Comparison of ENCODE assay signal across 18 cellular contexts in the genomic region with DNA sequence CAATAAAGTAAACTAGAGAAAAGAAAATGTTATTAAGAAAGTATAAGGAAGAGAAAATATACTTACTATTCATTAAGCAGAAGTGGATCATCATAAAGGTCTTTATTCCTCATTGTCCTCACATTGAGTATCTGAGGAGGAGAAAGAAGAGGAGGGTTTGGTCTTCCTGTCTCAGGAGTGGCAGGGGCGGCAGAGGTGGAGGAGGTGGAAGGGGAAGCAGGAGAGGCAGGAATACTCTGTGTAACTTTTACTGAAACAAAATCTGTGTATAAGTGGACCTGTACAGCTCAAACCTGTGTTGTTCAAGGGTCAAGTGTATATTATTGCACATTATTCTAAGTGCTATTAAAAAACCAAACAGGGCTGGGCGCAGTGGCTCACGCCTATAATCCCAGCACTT. TPM values are rescaled to one million over a fixed set of nuclear protein-coding genes. Genes with fewer than 3 reads are reported as not detected.
DNase-seq lines count a peak whose midpoint lies in the region; ATAC-seq and TF ChIP-seq lines count a peak whose summit lies in the region.
"Had no signal": no experiment of that assay in that cellular context is flagged by ENCODE, and none has a peak within 500 bp of the region (broad histone marks: within the 10 kb centered on the region; RNA-seq: fewer than 3 reads in every experiment).

No MANE protein-coding gene starts in this region.

- no peak overlapping the region for H3K9ac ChIP-seq in SK-N-MC (ENCODE audit: insufficient read length)
- no peak overlapping the region for H3K9ac ChIP-seq in mucosa of rectum (ENCODE audit: low read depth in 1 of 2, low read length in 2 of 2)
- no peak overlapping the region for H3K9ac ChIP-seq in GM23248

- no peak for TF ChIP-seq CTCF in transverse colon (IDR thresholded peaks at IDR 0.05)

- H3K4me1 ChIP-seq in mucosa of rectum (ENCODE audit: control insufficient read depth in 2 of 2, insufficient read depth in 2 of 2, low read length in 2 of 2) (peaks cover 3 to 23% of the 10 kb centered on the region in 2 donors), transverse colon (peaks cover 0 to 25% (median 12%) of the 10 kb centered on the region in 4 donors), GM23248 (ENCODE audit: insufficient read depth) (0 out of 2 replicates have a peak, but pooled peaks cover under 1% of the 10 kb centered on the region)

- no peak for TF ChIP-seq EP300 in transverse colon (IDR thresholded peaks at IDR 0.05; ENCODE audit: low read depth)

- H3K4me2 ChIP-seq in GM23248 (ENCODE audit: unreplicated experiment) = no peak overlapping the region

- no peak for TF ChIP-seq POLR2A in transverse colon (IDR thresholded peaks at IDR 0.05)

- peak overlapping the region; percentile 42 for H3K27ac Mint-ChIP-seq in activated naive CD8-positive, alpha-beta T cell
- H3K27ac Mint-ChIP-seq in activated naive CD8-positive, alpha-beta T cell treated with anti-CD3 and anti-CD28 coated beads, Interleukin-2, amount 50 U/mL, for 24 hours = no peak overlapping the region
- H3K27ac Mint-ChIP-seq: HFFc6 had no signal

- H3K36me3 ChIP-seq in SK-N-MC (ENCODE audit: insufficient read depth, low read length) = no peaks in the 10 kb centered on the region
- no peaks in the 10 kb centered on the region for H3K36me3 ChIP-seq in mucosa of rectum (ENCODE audit: control insufficient read depth in 2 of 2, insufficient read depth in 2 of 2, low read length in 2 of 2)
- H3K36me3 ChIP-seq in transverse colon = no peaks in the 10 kb centered on the region
- H3K36me3 ChIP-seq in GM23248 (ENCODE audit: low read depth) = no peaks in the 10 kb centered on the region

- peaks cover 3% of the 10 kb centered on the region; the same call in 1 of the 2 replicates for H3F3A ChIP-seq in GM23248 (ENCODE audit: insufficient read depth)

- in situ Hi-C loops in transverse colon (cut with MboI; ENCODE audit: low pct_ligation_motif_present in 1 of 4, low pct_unique_long_range_greater_than_20kb in 1 of 4, low sequenced_read_pairs in 3 of 4) = loop anchor here in 1 of 4 donors (10.0 kb wide), 1 partner anchor 64 kb away; the partner anchor contains the start of gene CCDC7
- in situ Hi-C loops in GM23248 (cut with MboI) = no loop called here

- intact Hi-C loops in transverse colon (cut with DNase I; ENCODE audit: low total_unique reads) = loop anchor here (10.0 kb wide), 1 partner anchor 64 kb away; the partner anchor contains the start of gene CCDC7

- H3K36me3 Mint-ChIP-seq in activated naive CD8-positive, alpha-beta T cell = no peaks in the 10 kb centered on the region
- H3K36me3 Mint-ChIP-seq in activated naive CD8-positive, alpha-beta T cell treated with anti-CD3 and anti-CD28 coated beads, Interleukin-2, amount 50 U/mL, for 24 hours (ENCODE audit: low read depth) = no peaks in the 10 kb centered on the region

- H2AFZ ChIP-seq in GM23248 = no peak overlapping the region

- no peaks in the 10 kb centered on the region for H3K9me2 ChIP-seq in GM23248 (ENCODE audit: insufficient read depth)

- H3K4me1 Mint-ChIP-seq in activated naive CD8-positive, alpha-beta T cell (ENCODE audit: low read depth) = peaks cover 6% of the 10 kb centered on the region
- peaks cover 14% of the 10 kb centered on the region for H3K4me1 Mint-ChIP-seq in activated naive CD8-positive, alpha-beta T cell treated with anti-CD3 and anti-CD28 coated beads, Interleukin-2, amount 50 U/mL, for 24 hours

- 54 to 67% methylated on average over 1 to 3 of the region's 3 CpGs for WGBS in transverse colon (ENCODE audit: low coverage in 1 of 2), 2 donors
- 94 to 97% methylated on average over 3 of the region's 3 CpGs for WGBS in GM23248 (ENCODE audit: low coverage in 1 of 2, low lambda C conversion rate in 2 of 2, missing lambda C conversion rate in 2 of 2), 2 experiments

- no peaks in the 10 kb centered on the region for H4K20me1 ChIP-seq in GM23248 (ENCODE audit: insufficient read depth)

- no peak overlapping the region for H3K4me3 ChIP-seq in SK-N-MC
- peak overlapping the region; percentile 44 to 96 for H3K4me3 ChIP-seq in mucosa of rectum (ENCODE audit: low read length in 2 of 2)
- H3K4me3 ChIP-seq in transverse colon = no peak overlapping the region
- no peak overlapping the region for H3K4me3 ChIP-seq in GM23248

- no peak overlapping the region for H3K4me3 Mint-ChIP-seq in activated naive CD8-positive, alpha-beta T cell
- no peak overlapping the region for H3K4me3 Mint-ChIP-seq in activated naive CD8-positive, alpha-beta T cell treated with anti-CD3 and anti-CD28 coated beads, Interleukin-2, amount 50 U/mL, for 24 hours
- H3K4me3 Mint-ChIP-seq: HFFc6 had no signal

- no peaks in the 10 kb centered on the region for H3K27me3 Mint-ChIP-seq in activated naive CD8-positive, alpha-beta T cell
- no peaks in the 10 kb centered on the region for H3K27me3 Mint-ChIP-seq in activated naive CD8-positive, alpha-beta T cell treated with anti-CD3 and anti-CD28 coated beads, Interleukin-2, amount 50 U/mL, for 24 hours

- no peak for ATAC-seq in activated naive CD8-positive, alpha-beta T cell treated with anti-CD3 and anti-CD28 coated beads, Interleukin-2, amount 50 U/mL, for 24 hours
- no peak for ATAC-seq in GM18517 (IDR thresholded peaks at IDR 0.05; ENCODE audit: unreplicated experiment)

- H3K9me3 Mint-ChIP-seq in activated naive CD8-positive, alpha-beta T cell (ENCODE audit: low read depth) = no peaks in the 10 kb centered on the region
- no peaks in the 10 kb centered on the region for H3K9me3 Mint-ChIP-seq in activated naive CD8-positive, alpha-beta T cell treated with anti-CD3 and anti-CD28 coated beads, Interleukin-2, amount 50 U/mL, for 24 hours
- H3K9me3 Mint-ChIP-seq: HFFc6 had no signal

- no peaks in the 10 kb centered on the region for H3K9me3 ChIP-seq in SK-N-MC (ENCODE audit: low read depth, low read length)
- H3K9me3 ChIP-seq in mucosa of rectum (ENCODE audit: control insufficient read depth in 2 of 2, low read length in 2 of 2) = no peaks in the 10 kb centered on the region
- no peaks in the 10 kb centered on the region for H3K9me3 ChIP-seq in transverse colon
- no peaks in the 10 kb centered on the region for H3K9me3 ChIP-seq in GM23248 (ENCODE audit: low read depth)

- H3K27me3 ChIP-seq in mucosa of rectum (ENCODE audit: control insufficient read depth in 2 of 2, insufficient read depth in 2 of 2, low read length in 2 of 2) (no peaks in the 10 kb centered on the region), transverse colon (no peaks in the 10 kb centered on the region), GM23248 (replicated peaks; ENCODE audit: insufficient read depth) (no peaks in the 10 kb centered on the region)

- peaks cover 25% of the 10 kb centered on the region for H3K79me2 ChIP-seq in GM23248 (ENCODE audit: insufficient read depth)

- no peak for DNase-seq in activated naive CD8-positive, alpha-beta T cell treated with anti-CD3 and anti-CD28 coated beads, Interleukin-2, amount 50 U/mL, for 24 hours
- DNase-seq in SK-N-MC (ENCODE audit: low read depth, low spot score) = no peak
- DNase-seq in transverse colon = no peak
- DNase-seq in activated CD4-positive, alpha-beta T cell treated with anti-CD3 and anti-CD28 coated beads, Interleukin-2, amount 50 U/mL, for 1 hour = no peak
- DNase-seq in GM23248 = no peak
- DNase-seq: AML-193, EL, HFFc6, KBM-7, NCI-H1092 treated with DMSO at 0.1 percent for 48 hours, NCI-H1694 treated with DMSO at 0.1 percent for 48 hours, NCI-H2171 treated with DMSO at 0.1 percent for 48 hours, NCI-H510A, NCI-H82, SHP77 treated with DMSO at 0.1 percent for 48 hours had no signal

- H3K27ac ChIP-seq in SK-N-MC (peak overlapping the region; percentile 97), mucosa of rectum (ENCODE audit: low read depth in 2 of 2, low read length in 2 of 2) (peak overlapping the region; percentile 59 to 68), transverse colon (peak overlapping the region; percentile 90 to 98 (median 94)), GM23248 (no peak overlapping the region)

RNA-seq across cellular contexts. Expression of gene EPC1, which starts 34.2 kb away (rescaled TPM):
- total RNA-seq in transverse colon = 100 to 1,000 TPM in 1 of 4 donors, 10 to 100 TPM in 3; 40.3 to 148 (median 62.2) TPM
- total RNA-seq in GM23248 (2014; rRNA removed; shearing (Covaris generic)) = 12.5 and 19.1 TPM in 2 replicates
- 10.6 and 10.7 TPM in 2 replicates for polyA plus RNA-seq in GM23248 (2016; fragmentation: Nextera tagmentation; extraction: Ambion mirVana)

Comparison
In these comparisons a context has a peak if more than half of its experiments do, and no peak if none do; other contexts are left out.
1. H3K4me3 ChIP-seq: peak in mucosa of rectum (2 of 2); none in SK-N-MC (single experiment), transverse colon (0 of 4) and GM23248 (single experiment).